ENCODE assay signal across 27 cellular contexts in genomic region chr10:45005284-45005683, GRCh38.
"Had no signal": no experiment of that assay in that cellular context is flagged by ENCODE, and none has a peak within 500 bp of the region (broad histone marks: within the 10 kb centered on the region; RNA-seq: fewer than 3 reads in every experiment).

No MANE protein-coding gene starts in this region.

- H3K9me3 ChIP-seq: pancreas, prostate gland, right atrium auricular region, suprapubic skin, testis, tibial artery, transverse colon, upper lobe of right lung, vagina had no signal

- H3K36me3 ChIP-seq: prostate gland had no signal

- H3K27me3 ChIP-seq: neural progenitor cell, pancreas, right atrium auricular region, spleen, suprapubic skin, testis, tibial artery, transverse colon, upper lobe of right lung, vagina had no signal

- H3K9ac ChIP-seq: neural progenitor cell had no signal

- H2AFZ ChIP-seq: neural progenitor cell had no signal

- FAIRE-seq: pancreas had no signal

- H3K27ac ChIP-seq: neural progenitor cell, pancreas, prostate gland, right atrium auricular region, skin epidermis, suprapubic skin, testis, tibial artery, transverse colon, upper lobe of right lung, vagina had no signal

- DNase-seq: naive thymus-derived CD4-positive, alpha-beta T cell; occipital lobe; pancreas; retina; spleen; stimulated activated CD4-positive, alpha-beta T cell treated with anti-CD3 and anti-CD28 coated beads, Interleukin-12 subunit alpha, Interleukin-12 subunit beta, amount 100 ng/mL, for 4 hours; stimulated activated CD4-positive, alpha-beta T cell treated with anti-CD3 and anti-CD28 coated beads, Interleukin-1b, Interleukin-23, amount 100 ng/mL, for 48 hours; stimulated activated CD4-positive, alpha-beta T cell treated with anti-CD3 and anti-CD28 coated beads, Interleukin-4, amount 100 ng/mL, for 1 hour; stimulated activated CD4-positive, alpha-beta T cell treated with anti-CD3 and anti-CD28 coated beads, Interleukin-4, amount 100 ng/mL, for 4 hours; stimulated activated CD8-positive, alpha-beta memory T cell treated with anti-CD3 and anti-CD28 coated beads, Interleukin-4, amount 100 ng/mL, for 48 hours; stimulated activated naive CD4-positive, alpha-beta T cell; stimulated activated naive CD8-positive, alpha-beta T cell treated with anti-CD3 and anti-CD28 coated beads, Interleukin-15, amount 100 ng/mL, for 72 hours; stimulated activated naive CD8-positive, alpha-beta T cell treated with anti-CD3 and anti-CD28 coated beads, Interleukin-15, Interleukin-2, amounts not matched to agents 100 U/mL and 50 U/mL, for 24 hours; substantia nigra; testis; tibial artery; transverse colon; upper lobe of right lung had no signal

- ATAC-seq: naive thymus-derived CD4-positive, alpha-beta T cell; pancreas; sciatic nerve; stimulated activated memory B cell treated with anti-CD40 and anti-IgM and Interleukin-4, amounts not matched to agents 10 μg/mL and 1 μg/mL and 100 μg/mL, for 72 hours; stimulated activated naive CD8-positive, alpha-beta T cell treated with anti-CD3 and anti-CD28 coated beads, Interleukin-15, amount 100 ng/mL, for 72 hours; stimulated activated naive CD8-positive, alpha-beta T cell treated with anti-CD3 and anti-CD28 coated beads, Interleukin-15, Interleukin-2, amounts not matched to agents 100 U/mL and 50 U/mL, for 24 hours; upper lobe of right lung had no signal

- H3K4me3 ChIP-seq: neural progenitor cell, pancreas, prostate gland, right atrium auricular region, skin epidermis, smooth muscle cell, spleen, suprapubic skin, testis, tibial artery, transverse colon, upper lobe of right lung, vagina had no signal

- H3K4me2 ChIP-seq: neural progenitor cell, smooth muscle cell had no signal
